In genomic region chr19:36008336-36008978, GRCh38 we compare ENCODE assay signal across 8 cellular contexts. TPM values are rescaled to one million over a fixed set of nuclear protein-coding genes. Genes with fewer than 3 reads are reported as not detected.
DNase-seq lines count a peak whose midpoint lies in the region; ATAC-seq lines count a peak whose summit lies in the region.

A gene with protein sequence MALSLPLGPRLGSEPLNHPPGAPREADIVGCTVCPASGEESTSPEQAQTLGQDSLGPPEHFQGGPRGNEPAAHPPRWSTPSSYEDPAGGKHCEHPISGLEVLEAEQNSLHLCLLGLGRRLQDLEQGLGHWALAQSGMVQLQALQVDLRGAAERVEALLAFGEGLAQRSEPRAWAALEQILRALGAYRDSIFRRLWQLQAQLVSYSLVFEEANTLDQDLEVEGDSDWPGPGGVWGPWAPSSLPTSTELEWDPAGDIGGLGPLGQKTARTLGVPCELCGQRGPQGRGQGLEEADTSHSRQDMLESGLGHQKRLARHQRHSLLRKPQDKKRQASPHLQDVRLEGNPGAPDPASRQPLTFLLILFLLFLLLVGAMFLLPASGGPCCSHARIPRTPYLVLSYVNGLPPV (minus strand): TSS chr19:36008813. CDS start chr19:36008681, 132 bp downstream.

- no peaks in the 10 kb centered on the region for H3K27me3 Mint-ChIP-seq in activated CD4-positive, alpha-beta T cell treated with anti-CD3 and anti-CD28 coated beads, Interleukin-2, amount 10 ng/mL, durations not matched to agents 24 days and 14 days
- no peaks in the 10 kb centered on the region for H3K27me3 Mint-ChIP-seq in activated naive CD8-positive, alpha-beta T cell
- peaks cover 0 to 5% (median 4%) of the 10 kb centered on the region in 3 donors for H3K27me3 Mint-ChIP-seq in immature natural killer cell (ENCODE audit: low read depth in 3 of 3)

- H3K36me3 Mint-ChIP-seq in activated CD4-positive, alpha-beta T cell treated with anti-CD3 and anti-CD28 coated beads, Interleukin-2, amount 10 ng/mL, durations not matched to agents 24 days and 14 days (ENCODE audit: low read depth) = peaks cover 10% of the 10 kb centered on the region
- no peaks in the 10 kb centered on the region for H3K36me3 Mint-ChIP-seq in activated naive CD8-positive, alpha-beta T cell
- H3K36me3 Mint-ChIP-seq in immature natural killer cell = no peaks in the 10 kb centered on the region

- H3K4me1 Mint-ChIP-seq in activated CD4-positive, alpha-beta T cell treated with anti-CD3 and anti-CD28 coated beads, Interleukin-2, amount 10 ng/mL, durations not matched to agents 24 days and 14 days = peaks cover 19% of the 10 kb centered on the region
- peaks cover 15% of the 10 kb centered on the region for H3K4me1 Mint-ChIP-seq in activated naive CD8-positive, alpha-beta T cell (ENCODE audit: low read depth)
- peaks cover 26 to 28% of the 10 kb centered on the region in 2 donors for H3K4me1 Mint-ChIP-seq in immature natural killer cell

- ATAC-seq in HG03469 (IDR thresholded peaks at IDR 0.05; ENCODE audit: unreplicated experiment) = no peak

- no peaks in the 10 kb centered on the region for H3K9me3 Mint-ChIP-seq in activated CD4-positive, alpha-beta T cell treated with anti-CD3 and anti-CD28 coated beads, Interleukin-2, amount 10 ng/mL, durations not matched to agents 24 days and 14 days
- H3K9me3 Mint-ChIP-seq in activated naive CD8-positive, alpha-beta T cell (ENCODE audit: low read depth) = no peaks in the 10 kb centered on the region
- H3K9me3 Mint-ChIP-seq in immature natural killer cell = no peaks in the 10 kb centered on the region

- peak within 1 kb of the TSS; percentile 45 for H3K27ac ChIP-seq in substantia nigra (ENCODE audit: low read depth, low read length, poor library complexity, severe bottlenecking)

- intact Hi-C loops in activated CD4-positive, alpha-beta T cell treated with anti-CD3 and anti-CD28 coated beads, Interleukin-2, amount 10 ng/mL, durations not matched to agents 24 days and 14 days (cut with micrococcal nuclease) = no loop called here

- H3K27ac Mint-ChIP-seq in activated CD4-positive, alpha-beta T cell treated with anti-CD3 and anti-CD28 coated beads, Interleukin-2, amount 10 ng/mL, durations not matched to agents 24 days and 14 days = peak within 1 kb of the TSS; percentile 76
- peak within 1 kb of the TSS; percentile 54 for H3K27ac Mint-ChIP-seq in activated naive CD8-positive, alpha-beta T cell
- peak within 1 kb of the TSS in 3 of 6 donors; percentile 40 to 44 (median 42) for H3K27ac Mint-ChIP-seq in immature natural killer cell

- DNase-seq in activated CD4-positive, alpha-beta T cell treated with anti-CD3 and anti-CD28 coated beads, Interleukin-2, amount 10 ng/mL, durations not matched to agents 24 days and 14 days = no peak
- no peak for DNase-seq in activated CD4-positive, alpha-beta T cell treated with anti-CD3 and anti-CD28 coated beads, Interleukin-2, amount 50 U/mL, for 4 hours
- DNase-seq in immature natural killer cell = no peak
- DNase-seq in substantia nigra (lab: John Stamatoyannopoulos, UW) = peak in 6 of 49 donors; percentile 7 to 84 (median 30)
- DNase-seq in NCI-H524 (lab: John Stamatoyannopoulos, UW) = no peak
- DNase-seq in NK-92 (lab: John Stamatoyannopoulos, UW; ENCODE audit: unreplicated experiment) = no peak

- peak within 1 kb of the TSS; percentile 78 for H3K4me3 Mint-ChIP-seq in activated CD4-positive, alpha-beta T cell treated with anti-CD3 and anti-CD28 coated beads, Interleukin-2, amount 10 ng/mL, durations not matched to agents 24 days and 14 days
- H3K4me3 Mint-ChIP-seq in activated naive CD8-positive, alpha-beta T cell = peak within 1 kb of the TSS; percentile 61
- peak within 1 kb of the TSS; percentile 48 to 69 (median 63) for H3K4me3 Mint-ChIP-seq in immature natural killer cell

RNA-seq across cellular contexts. Expression of the gene that starts here (rescaled TPM):
- total RNA-seq in activated CD4-positive, alpha-beta T cell treated with anti-CD3 and anti-CD28 coated beads, Interleukin-2, amount 10 ng/mL, durations not matched to agents 24 days and 14 days = 2.2 and 2.9 TPM in 2 replicates
- not detected for polyA plus RNA-seq in immature natural killer cell
